8 cellular contexts compared by ENCODE assay signal in the genomic region with DNA sequence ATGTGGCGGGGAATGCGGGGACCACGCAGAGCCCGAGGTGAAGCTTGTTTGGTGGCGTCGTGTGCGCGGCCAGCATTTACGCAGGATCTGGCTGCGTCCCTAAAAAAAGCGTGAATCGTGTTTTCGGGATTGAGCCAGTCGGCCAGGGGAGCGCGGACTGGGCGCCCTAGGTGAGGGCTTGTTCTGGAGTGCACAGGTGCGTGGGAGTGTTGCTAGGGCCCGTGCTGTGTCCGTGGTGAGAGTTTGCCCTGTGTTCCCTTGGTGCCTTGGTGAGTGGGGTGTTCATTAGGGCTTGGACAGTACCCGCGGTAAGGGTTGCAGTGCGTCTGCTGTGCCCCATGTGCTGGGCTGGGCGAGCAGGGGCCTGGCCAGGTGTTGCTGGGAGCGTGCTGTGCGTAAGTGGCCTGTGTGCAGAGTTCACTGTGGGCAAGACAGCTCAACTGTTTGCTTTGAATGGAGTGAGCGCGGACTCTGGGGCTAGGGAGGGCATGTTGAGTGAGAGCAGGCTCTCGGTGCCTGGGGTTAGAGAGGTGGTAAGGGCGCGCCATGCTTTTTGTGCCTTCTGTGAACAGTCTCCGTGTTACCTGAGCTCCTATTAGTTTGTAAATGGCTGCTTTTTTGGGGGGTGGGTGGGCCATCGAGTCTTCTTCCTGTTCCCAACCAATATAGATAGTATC. TPM values are rescaled to one million over a fixed set of nuclear protein-coding genes. Genes with fewer than 3 reads are reported as not detected.
DNase-seq lines count a peak whose midpoint lies in the region; TF ChIP-seq lines count a peak whose summit lies in the region.

No MANE protein-coding gene starts in this region.

- TF ChIP-seq CTCF in foreskin fibroblast (IDR thresholded peaks at IDR 0.05; ENCODE audit: low read depth, low read length) (no peak), osteocyte (IDR thresholded peaks at IDR 0.05) (no peak)

- peak overlapping the region; percentile 80 for H3K9ac ChIP-seq in GM23248

- H3K9me3 ChIP-seq in GM23248 (ENCODE audit: low read depth), result no peaks in the 10 kb centered on the region

- H3K27me3 Mint-ChIP-seq in osteocyte (ENCODE audit: unreplicated experiment), result no peaks in the 10 kb centered on the region

- H3K36me3 ChIP-seq in GM23248 (ENCODE audit: low read depth), result no peaks in the 10 kb centered on the region

- H2AFZ ChIP-seq in GM23248, result peak overlapping the region; percentile 91

- H3K27me3 ChIP-seq in GM23248 (replicated peaks; ENCODE audit: insufficient read depth), result no peaks in the 10 kb centered on the region

- peak overlapping the region; percentile 78 for H3K4me3 ChIP-seq in GM08714 (ENCODE audit: low read length)
- peak overlapping the region; percentile 95 for H3K4me3 ChIP-seq in GM23248
- peak overlapping the region; percentile 90 to 93 for H3K4me3 ChIP-seq in foreskin fibroblast (ENCODE audit: low read depth in 1 of 2, low read length in 2 of 2)

- DNase-seq in GM23248 (peak; percentile 49), LoVo (ENCODE audit: low spot score) (peak; percentile 38), activated T-cell treated with anti-CD3 and anti-CD28 coated beads for 4 hours (peak; percentile 9), foreskin fibroblast (peak in 1 of 2 donors; percentile 49), osteocyte (ENCODE audit: extremely low spot score, unreplicated experiment) (no peak), iPS-NIHi7 (ENCODE audit: extremely low spot score) (no peak), ecto neural progenitor cell (ENCODE audit: low spot score) (no peak)

- peaks cover 55% of the 10 kb centered on the region for H3K79me2 ChIP-seq in GM23248 (ENCODE audit: insufficient read depth)

- H3K4me2 ChIP-seq in GM23248 (ENCODE audit: unreplicated experiment), result peak overlapping the region; percentile 89

- H3K4me3 Mint-ChIP-seq in osteocyte (ENCODE audit: unreplicated experiment), result peak overlapping the region; percentile 97

- peaks cover 29% of the 10 kb centered on the region for H3K4me1 Mint-ChIP-seq in osteocyte (ENCODE audit: unreplicated experiment)

- H3K4me1 ChIP-seq in GM23248 (ENCODE audit: insufficient read depth), result peaks cover 22% of the 10 kb centered on the region

- in situ Hi-C loops in GM23248 (cut with MboI), result no loop called here

- peaks cover 4% of the 10 kb centered on the region for H3K36me3 Mint-ChIP-seq in osteocyte (ENCODE audit: unreplicated experiment)

- H4K20me1 ChIP-seq in GM23248 (ENCODE audit: insufficient read depth), result 0 out of 2 replicates have a peak, but pooled peaks cover 6% of the 10 kb centered on the region

- peak overlapping the region; percentile 74 for H3K27ac ChIP-seq in GM23248

- H3K27ac Mint-ChIP-seq in osteocyte (ENCODE audit: unreplicated experiment), result peak overlapping the region; percentile 96

- H3F3A ChIP-seq in GM23248 (ENCODE audit: insufficient read depth), result no peaks in the 10 kb centered on the region

- no peaks in the 10 kb centered on the region for H3K9me3 Mint-ChIP-seq in osteocyte (ENCODE audit: unreplicated experiment)

- no peaks in the 10 kb centered on the region for H3K9me2 ChIP-seq in GM23248 (ENCODE audit: insufficient read depth)

- 1 to 2% methylated on average over 32 to 33 of the region's 33 CpGs for WGBS in GM23248 (ENCODE audit: low coverage in 1 of 2, low lambda C conversion rate in 2 of 2, missing lambda C conversion rate in 2 of 2), 2 experiments

RNA-seq across cellular contexts. Expression of a gene that starts 0.7 kb away (rescaled TPM):
- total RNA-seq in GM23248 (2014; rRNA removed; shearing (Covaris generic)), result 49.2 and 54.3 TPM in 2 replicates
- polyA plus RNA-seq in GM23248 (2016; fragmentation: Nextera tagmentation; extraction: Ambion mirVana), result 110 and 117 TPM in 2 replicates
- total RNA-seq in osteocyte, result 97.3 and 102 TPM in 2 replicates

Comparison
In these comparisons a context has a peak if more than half of its experiments do, and no peak if none do; other contexts are left out.
1. DNase-seq: peak in GM23248 (single experiment), LoVo (single experiment) and activated T-cell treated with anti-CD3 and anti-CD28 coated beads for 4 hours (single experiment); none in osteocyte (single experiment), iPS-NIHi7 (single experiment) and ecto neural progenitor cell (single experiment).
2. Peak in every context shown above with its lines, with median percentiles within 50 percentile points of each other: H3K4me3 ChIP-seq.